ENCODE assay signal across 19 cellular contexts in genomic region chr2:199160677-199161465, GRCh38.
A peak's percentile ranks its signal among the peaks of the same experiment; 100 is the strongest.
DNase-seq lines count a peak whose midpoint lies in the region; TF ChIP-seq lines count a peak whose summit lies in the region.
"Had no signal": no experiment of that assay in that cellular context is flagged by ENCODE, and none has a peak within 500 bp of the region (broad histone marks: within the 10 kb centered on the region; RNA-seq: fewer than 3 reads in every experiment).

No MANE protein-coding gene starts in this region.

- no peak overlapping the region for H3K27ac ChIP-seq in RWPE1
- H3K27ac ChIP-seq: gastroesophageal sphincter, skin epidermis had no signal

- H3K4me1 Mint-ChIP-seq in T-helper 2 cell treated with Interferon-gamma antibody and Interleukin-4, amounts not matched to agents 5 μg/mL and 100 μg/mL, for 36 hours (ENCODE audit: low read depth) = no peaks in the 10 kb centered on the region
- H3K4me1 Mint-ChIP-seq: activated CD4-positive, alpha-beta T cell treated with anti-CD3 and anti-CD28 coated beads, Interleukin-2, amount 10 ng/mL, durations not matched to agents 7 days and 5 days had no signal

- no peak overlapping the region for H3K27ac Mint-ChIP-seq in T-helper 2 cell treated with Interferon-gamma antibody and Interleukin-4, amounts not matched to agents 5 μg/mL and 100 μg/mL, for 36 hours
- H3K27ac Mint-ChIP-seq: activated CD4-positive, alpha-beta T cell treated with anti-CD3 and anti-CD28 coated beads, Interleukin-2, amount 10 ng/mL, durations not matched to agents 7 days and 5 days; nephron had no signal

- no peaks in the 10 kb centered on the region for H3K9me3 Mint-ChIP-seq in T-helper 2 cell treated with Interferon-gamma antibody and Interleukin-4, amounts not matched to agents 5 μg/mL and 100 μg/mL, for 36 hours

- H3K4me2 ChIP-seq in skeletal muscle satellite cell (ENCODE audit: low read length) = peak overlapping the region; percentile 32

- CTCF ChIA-PET in RWPE1 (lab: Yijun Ruan, JAX) = no interaction called here

- H3K4me1 ChIP-seq in skeletal muscle satellite cell (ENCODE audit: control insufficient read depth, insufficient read depth, low read length) = peaks cover 18% of the 10 kb centered on the region
- H3K4me1 ChIP-seq: gastroesophageal sphincter had no signal

- H3K4me3 Mint-ChIP-seq in T-helper 2 cell treated with Interferon-gamma antibody and Interleukin-4, amounts not matched to agents 5 μg/mL and 100 μg/mL, for 36 hours = no peak overlapping the region
- H3K4me3 Mint-ChIP-seq: activated CD4-positive, alpha-beta T cell treated with anti-CD3 and anti-CD28 coated beads, Interleukin-2, amount 10 ng/mL, durations not matched to agents 7 days and 5 days; nephron had no signal

- H3K9ac ChIP-seq in skeletal muscle satellite cell (ENCODE audit: low read depth, low read length) = no peak overlapping the region

- H3K27me3 Mint-ChIP-seq in T-helper 2 cell treated with Interferon-gamma antibody and Interleukin-4, amounts not matched to agents 5 μg/mL and 100 μg/mL, for 36 hours (ENCODE audit: low read depth) = no peaks in the 10 kb centered on the region
- H3K27me3 Mint-ChIP-seq: activated CD4-positive, alpha-beta T cell treated with anti-CD3 and anti-CD28 coated beads, Interleukin-2, amount 10 ng/mL, durations not matched to agents 7 days and 5 days had no signal

- no peaks in the 10 kb centered on the region for H3K36me3 ChIP-seq in skeletal muscle satellite cell (ENCODE audit: insufficient read depth, low read length)
- H3K36me3 ChIP-seq: gastroesophageal sphincter had no signal

- DNase-seq in HCEC 1CT = peak; percentile 97
- DNase-seq in RWPE1 (ENCODE audit: low spot score) = peak; percentile 54
- peak; percentile 79 for DNase-seq in fibroblast of peridontal ligament (ENCODE audit: extremely low read depth)
- DNase-seq in NCI-H748 treated with DMSO at 0.1 percent for 48 hours (lab: John Stamatoyannopoulos, UW) = no peak
- no peak for DNase-seq in stimulated activated CD4-positive, alpha-beta T cell treated with anti-CD3 and anti-CD28 coated beads, Interleukin-1b, Interleukin-23, amount 100 ng/mL, for 48 hours
- no peak for DNase-seq in T-helper 2 cell treated with Interferon-gamma antibody and Interleukin-4, amounts not matched to agents 5 μg/mL and 100 μg/mL, for 36 hours (ENCODE audit: low spot score)
- DNase-seq in NCI-H128 (lab: John Stamatoyannopoulos, UW; ENCODE audit: unreplicated experiment) = no peak
- DNase-seq: activated CD4-positive, alpha-beta T cell treated with anti-CD3 and anti-CD28 coated beads, Interleukin-2, amount 10 ng/mL, durations not matched to agents 7 days and 5 days; DMS 273 treated with DMSO at 0.1 percent for 48 hours; GOT3; left colon; NCI-H2029; T-helper 1 cell; trophoblast cell had no signal

- TF ChIP-seq CTCF in RWPE1 (conservative IDR thresholded peaks at IDR 0.05; ENCODE audit: low read depth) = no peak

- POLR2A ChIA-PET in RWPE1 (lab: Yijun Ruan, JAX; ENCODE audit: low non-redundant PET) = no interaction called here

- no peak overlapping the region for H3K4me3 ChIP-seq in skeletal muscle satellite cell (ENCODE audit: low read length)
- H3K4me3 ChIP-seq: gastroesophageal sphincter, GM12878, skin epidermis had no signal

- no peaks in the 10 kb centered on the region for H3K27me3 ChIP-seq in skeletal muscle satellite cell (ENCODE audit: control insufficient read depth, insufficient read depth, low read length)
- H3K27me3 ChIP-seq: gastroesophageal sphincter had no signal

- no peaks in the 10 kb centered on the region for H3K9me3 ChIP-seq in skeletal muscle satellite cell (replicated peaks; ENCODE audit: low read length)

- no peaks in the 10 kb centered on the region for H3K36me3 Mint-ChIP-seq in T-helper 2 cell treated with Interferon-gamma antibody and Interleukin-4, amounts not matched to agents 5 μg/mL and 100 μg/mL, for 36 hours (ENCODE audit: low read depth)

Comparison
In these comparisons a context has a peak if more than half of its experiments do, and no peak if none do; other contexts are left out.
1. DNase-seq: peak in HCEC 1CT (single experiment), RWPE1 (single experiment) and fibroblast of peridontal ligament (single experiment); none in NCI-H748 treated with DMSO at 0.1 percent for 48 hours (single experiment), stimulated activated CD4-positive, alpha-beta T cell treated with anti-CD3 and anti-CD28 coated beads, Interleukin-1b, Interleukin-23, amount 100 ng/mL, for 48 hours (single experiment), T-helper 2 cell treated with Interferon-gamma antibody and Interleukin-4, amounts not matched to agents 5 μg/mL and 100 μg/mL, for 36 hours (single experiment) and NCI-H128 (single experiment).